Comparison of ENCODE assay signal across 14 cellular contexts in genomic region chr10:102313221-102313896, GRCh38.
DNase-seq lines count a peak whose midpoint lies in the region; ATAC-seq, FAIRE-seq and TF ChIP-seq lines count a peak whose summit lies in the region.
"Had no signal": no experiment of that assay in that cellular context is flagged by ENCODE, and none has a peak within 500 bp of the region (broad histone marks: within the 10 kb centered on the region; RNA-seq: fewer than 3 reads in every experiment).

No MANE protein-coding gene starts in this region.

- H3K27me3 Mint-ChIP-seq in activated T-helper 2 cell treated with anti-CD3 and anti-CD28 coated beads, Interferon-gamma antibody, Interleukin-2, Interleukin-4, amounts not matched to agents 10 μg/mL and 5 μg/mL and 100 μg/mL, durations not matched to agents 14 hours and 24 hours and 36 hours (ENCODE audit: low read depth), result no peaks in the 10 kb centered on the region
- no peaks in the 10 kb centered on the region for H3K27me3 Mint-ChIP-seq in stimulated activated naive B cell treated with anti-CD40 and anti-IgM and Interleukin-4, amounts not matched to agents 10 μg/mL and 1 μg/mL and 100 μg/mL, for 72 hours
- H3K27me3 Mint-ChIP-seq: activated naive CD8-positive, alpha-beta T cell treated with anti-CD3 and anti-CD28 coated beads for 36 hours; CD4-positive, alpha-beta T cell had no signal

- peak overlapping the region; percentile 65 for H3K27ac ChIP-seq in mesodermal cell (ENCODE audit: low read depth, low read length, severe bottlenecking)
- H3K27ac ChIP-seq: KMS-11, testis had no signal

- H3K36me3 ChIP-seq in mesodermal cell (ENCODE audit: control insufficient read depth, insufficient read depth, low read length), result peaks cover 9% of the 10 kb centered on the region

- CTCF ChIA-PET in HEK293T (lab: Yijun Ruan, JAX), result interaction anchor here (0.5 to 1.6 kb wide), 5 partner anchors 13 to 136 kb away, joined by 3 to 6 read pairs (median 3); no protein-coding TSS in a partner anchor

- WGBS in mesodermal cell (ENCODE audit: insufficient coverage in 2 of 2), 2 experiments, result 90 to 100% methylated on average over 5 of the region's 8 CpGs

- no peaks in the 10 kb centered on the region for H3K9me3 ChIP-seq in mesodermal cell (ENCODE audit: control insufficient read depth, low read length)
- H3K9me3 ChIP-seq: testis had no signal

- peaks cover 4% of the 10 kb centered on the region for H3K36me3 Mint-ChIP-seq in activated T-helper 2 cell treated with anti-CD3 and anti-CD28 coated beads, Interferon-gamma antibody, Interleukin-2, Interleukin-4, amounts not matched to agents 10 μg/mL and 5 μg/mL and 100 μg/mL, durations not matched to agents 14 hours and 24 hours and 36 hours (ENCODE audit: low read depth)
- H3K36me3 Mint-ChIP-seq in stimulated activated naive B cell treated with anti-CD40 and anti-IgM and Interleukin-4, amounts not matched to agents 10 μg/mL and 1 μg/mL and 100 μg/mL, for 72 hours, result peaks cover 8 to 29% of the 10 kb centered on the region in 2 donors

- TF ChIP-seq POLR2A in GM12892 (IDR thresholded peaks at IDR 0.05; ENCODE audit: low read depth, low read length), result no peak

- POLR2A ChIA-PET in HEK293T (lab: Yijun Ruan, JAX), result interaction anchor here (1.0 kb wide), 1 partner anchor 68 kb away, joined by 6 read pairs; the partner anchor contains the start of gene GBF1

- DNase-seq in HEK293T (ENCODE audit: extremely low spot score), result peak; percentile 45
- DNase-seq in activated T-helper 2 cell treated with anti-CD3 and anti-CD28 coated beads, Interferon-gamma antibody, Interleukin-2, Interleukin-4, amounts not matched to agents 10 μg/mL and 5 μg/mL and 100 μg/mL, durations not matched to agents 14 hours and 24 hours and 36 hours (ENCODE audit: low spot score), result no peak
- DNase-seq in stimulated activated naive B cell treated with anti-CD40 and anti-IgM and Interleukin-4, amounts not matched to agents 10 μg/mL and 1 μg/mL and 100 μg/mL, for 72 hours, result no peak
- no peak for DNase-seq in GM12892 (ENCODE audit: insufficient read length)
- DNase-seq in activated CD4-positive, alpha-beta T cell treated with anti-CD3 and anti-CD28 coated beads for 1 hour, result no peak
- DNase-seq: activated naive CD8-positive, alpha-beta T cell treated with anti-CD3 and anti-CD28 coated beads for 36 hours; CD4-positive, alpha-beta T cell; cortex of kidney; NCI-H748 treated with DMSO at 0.1 percent for 48 hours; testis had no signal

- FAIRE-seq in GM12892 (lab: Jason Lieb, UNC), result no peak

- no peak overlapping the region for H3K4me3 Mint-ChIP-seq in activated T-helper 2 cell treated with anti-CD3 and anti-CD28 coated beads, Interferon-gamma antibody, Interleukin-2, Interleukin-4, amounts not matched to agents 10 μg/mL and 5 μg/mL and 100 μg/mL, durations not matched to agents 14 hours and 24 hours and 36 hours (ENCODE audit: low read depth)
- H3K4me3 Mint-ChIP-seq in stimulated activated naive B cell treated with anti-CD40 and anti-IgM and Interleukin-4, amounts not matched to agents 10 μg/mL and 1 μg/mL and 100 μg/mL, for 72 hours, result no peak overlapping the region
- H3K4me3 Mint-ChIP-seq: activated naive CD8-positive, alpha-beta T cell treated with anti-CD3 and anti-CD28 coated beads for 36 hours; CD4-positive, alpha-beta T cell had no signal

- H3K4me1 ChIP-seq in mesodermal cell (ENCODE audit: control insufficient read depth, insufficient read depth, low read length, poor library complexity, severe bottlenecking), result peaks cover 24% of the 10 kb centered on the region
- H3K4me1 ChIP-seq: testis had no signal

- H3K9me3 Mint-ChIP-seq in activated T-helper 2 cell treated with anti-CD3 and anti-CD28 coated beads, Interferon-gamma antibody, Interleukin-2, Interleukin-4, amounts not matched to agents 10 μg/mL and 5 μg/mL and 100 μg/mL, durations not matched to agents 14 hours and 24 hours and 36 hours, result no peaks in the 10 kb centered on the region
- H3K9me3 Mint-ChIP-seq in stimulated activated naive B cell treated with anti-CD40 and anti-IgM and Interleukin-4, amounts not matched to agents 10 μg/mL and 1 μg/mL and 100 μg/mL, for 72 hours, result no peaks in the 10 kb centered on the region
- H3K9me3 Mint-ChIP-seq: activated naive CD8-positive, alpha-beta T cell treated with anti-CD3 and anti-CD28 coated beads for 36 hours; CD4-positive, alpha-beta T cell had no signal

- peaks cover 20% of the 10 kb centered on the region for H3K4me1 Mint-ChIP-seq in activated T-helper 2 cell treated with anti-CD3 and anti-CD28 coated beads, Interferon-gamma antibody, Interleukin-2, Interleukin-4, amounts not matched to agents 10 μg/mL and 5 μg/mL and 100 μg/mL, durations not matched to agents 14 hours and 24 hours and 36 hours (ENCODE audit: low read depth)
- peaks cover 28 to 62% of the 10 kb centered on the region in 2 donors for H3K4me1 Mint-ChIP-seq in stimulated activated naive B cell treated with anti-CD40 and anti-IgM and Interleukin-4, amounts not matched to agents 10 μg/mL and 1 μg/mL and 100 μg/mL, for 72 hours

- no peak for ATAC-seq in stimulated activated naive B cell treated with anti-CD40 and anti-IgM and Interleukin-4, amounts not matched to agents 10 μg/mL and 1 μg/mL and 100 μg/mL, for 72 hours (replicated peaks)
- ATAC-seq in GM18861 (IDR thresholded peaks at IDR 0.05; ENCODE audit: unreplicated experiment), result no peak
- ATAC-seq: Right ventricle myocardium inferior had no signal

- intact Hi-C loops in activated T-helper 2 cell treated with anti-CD3 and anti-CD28 coated beads, Interferon-gamma antibody, Interleukin-2, Interleukin-4, amounts not matched to agents 10 μg/mL and 5 μg/mL and 100 μg/mL, durations not matched to agents 14 hours and 24 hours and 36 hours (cut with micrococcal nuclease), result no loop called here

- H3K4me3 ChIP-seq in mesodermal cell (ENCODE audit: extremely low read depth, insufficient read depth, low read length, poor library complexity, severe bottlenecking), result no peak overlapping the region
- H3K4me3 ChIP-seq: testis had no signal

- peak overlapping the region; percentile 3 for H3K27ac Mint-ChIP-seq in activated T-helper 2 cell treated with anti-CD3 and anti-CD28 coated beads, Interferon-gamma antibody, Interleukin-2, Interleukin-4, amounts not matched to agents 10 μg/mL and 5 μg/mL and 100 μg/mL, durations not matched to agents 14 hours and 24 hours and 36 hours
- H3K27ac Mint-ChIP-seq in stimulated activated naive B cell treated with anti-CD40 and anti-IgM and Interleukin-4, amounts not matched to agents 10 μg/mL and 1 μg/mL and 100 μg/mL, for 72 hours, result peak overlapping the region; percentile 59
- H3K27ac Mint-ChIP-seq: CD4-positive, alpha-beta T cell had no signal

TF ChIP-seq in HEK293T, 16 proteins besides CTCF, POLR2A, EP300 and RAD21:
- TF ChIP-seq PKNOX1 (IDR thresholded peaks at IDR 0.05) (peak; percentile 72), NFRKB (IDR thresholded peaks at IDR 0.05) (no peak)
TF ChIP-seq in HEK293T: peak in this region for 1.
